Comparison of ENCODE assay signal across 17 cellular contexts in genomic region chr5:10556893-10557746, GRCh38. TPM values are rescaled to one million over a fixed set of nuclear protein-coding genes. Genes with fewer than 3 reads are reported as not detected.
DNase-seq lines count a peak whose midpoint lies in the region; ATAC-seq, FAIRE-seq and TF ChIP-seq lines count a peak whose summit lies in the region.
"Had no signal": no experiment of that assay in that cellular context is flagged by ENCODE, and none has a peak within 500 bp of the region (broad histone marks: within the 10 kb centered on the region; RNA-seq: fewer than 3 reads in every experiment).

No MANE protein-coding gene starts in this region.

- TF ChIP-seq CTCF in OCI-LY7 (conservative IDR thresholded peaks at IDR 0.05; ENCODE audit: low read length) (no peak), endothelial cell of umbilical vein (IDR thresholded peaks at IDR 0.05; ENCODE audit: extremely low read depth in 1 of 2, insufficient read depth in 1 of 2, low read depth in 1 of 2, low read length in 2 of 2) (no peak), nephron progenitor cell (IDR thresholded peaks at IDR 0.05) (no peak)

- H3K9me3 ChIP-seq in OCI-LY7 (ENCODE audit: low read length) (no peaks in the 10 kb centered on the region), endothelial cell of umbilical vein (replicated peaks; ENCODE audit: control insufficient read depth, insufficient read depth, low read length) (no peaks in the 10 kb centered on the region)
- no peaks in the 10 kb centered on the region for H3K9me3 ChIP-seq in CD8-positive, alpha-beta memory T cell (ENCODE audit: low read length)

- no peak overlapping the region for H3K4me3 Mint-ChIP-seq in nephron progenitor cell
- H3K4me3 Mint-ChIP-seq in CD8-positive, alpha-beta memory T cell: no peak overlapping the region
- H3K4me3 Mint-ChIP-seq: activated naive CD4-positive, alpha-beta T cell treated with anti-CD3 and anti-CD28 coated beads, Interleukin-2, amount 50 U/mL, for 24 hours; T-cell had no signal

- H3K4me3 ChIP-seq in OCI-LY7 (ENCODE audit: low read depth, low read length, poor library complexity, severe bottlenecking) (no peak overlapping the region), endothelial cell of umbilical vein (replicated peaks in 1 of 3; ENCODE audit: insufficient read depth in 1 of 3, low read depth in 1 of 3, low read length in 3 of 3) (no peak overlapping the region)
- no peak overlapping the region for H3K4me3 ChIP-seq in CD8-positive, alpha-beta memory T cell (ENCODE audit: low read length)

- H3K36me3 ChIP-seq in OCI-LY7 (ENCODE audit: insufficient read depth, low read length): no peaks in the 10 kb centered on the region
- no peaks in the 10 kb centered on the region for H3K36me3 ChIP-seq in endothelial cell of umbilical vein (ENCODE audit: control insufficient read depth in 2 of 2, extremely low read depth in 1 of 2, insufficient read depth in 2 of 2, low read length in 2 of 2)
- no peaks in the 10 kb centered on the region for H3K36me3 ChIP-seq in CD8-positive, alpha-beta memory T cell (ENCODE audit: insufficient read depth, low read length)

- H4K20me1 ChIP-seq in OCI-LY7 (ENCODE audit: insufficient read depth, low read length) (no peaks in the 10 kb centered on the region), endothelial cell of umbilical vein (replicated peaks; ENCODE audit: control insufficient read depth, extremely low read depth, insufficient read depth, low read length) (no peaks in the 10 kb centered on the region)

- H3K4me2 ChIP-seq in OCI-LY7 (ENCODE audit: low read length): peak overlapping the region; percentile 61
- no peak overlapping the region for H3K4me2 ChIP-seq in endothelial cell of umbilical vein (ENCODE audit: insufficient read depth, low read length)

- no peaks in the 10 kb centered on the region for H3K9me3 Mint-ChIP-seq in nephron progenitor cell
- H3K9me3 Mint-ChIP-seq in CD8-positive, alpha-beta memory T cell: no peaks in the 10 kb centered on the region
- H3K9me3 Mint-ChIP-seq: activated naive CD4-positive, alpha-beta T cell treated with anti-CD3 and anti-CD28 coated beads, Interleukin-2, amount 50 U/mL, for 24 hours; T-cell had no signal

- POLR2A ChIA-PET in OCI-LY7 (lab: Charles Lee) (interaction anchor here (0.8 to 1.5 kb wide), 3 partner anchors 9 to 51 kb away, joined by 3 to 5 read pairs (median 3); no protein-coding TSS in a partner anchor), endothelial cell of umbilical vein (lab: Charles Lee) (no interaction called here)
- POLR2A ChIA-PET in CD8-positive, alpha-beta memory T cell (lab: Charles Lee): no interaction called here

- no peaks in the 10 kb centered on the region for H3K9me1 ChIP-seq in endothelial cell of umbilical vein (replicated peaks; ENCODE audit: control insufficient read depth, extremely low read depth, insufficient read depth, low read length)

- BruUV-seq in OCI-LY7 (replicated peaks; lab: Mats Ljungman, UMichigan) (no TSS peak), endothelial cell of umbilical vein (replicated peaks; lab: Mats Ljungman, UMichigan) (no TSS peak)

- no peaks in the 10 kb centered on the region for H3K27me3 ChIP-seq in endothelial cell of umbilical vein (ENCODE audit: control insufficient read depth in 2 of 2, insufficient read depth in 2 of 2, low read length in 2 of 2)
- H3K27me3 ChIP-seq in CD8-positive, alpha-beta memory T cell (ENCODE audit: insufficient read depth, low read length, poor library complexity, severe bottlenecking): peaks cover 4% of the 10 kb centered on the region

- ATAC-seq in GM18867 (IDR thresholded peaks at IDR 0.05; ENCODE audit: unreplicated experiment): no peak
- ATAC-seq: T-cell had no signal

- intact Hi-C loops in OCI-LY7 (cut with micrococcal nuclease; ENCODE audit: unreplicated experiment) (no loop called here), endothelial cell of umbilical vein (cut with micrococcal nuclease) (no loop called here)

- H3K4me1 Mint-ChIP-seq in nephron progenitor cell: peaks cover 14% of the 10 kb centered on the region
- H3K4me1 Mint-ChIP-seq in CD8-positive, alpha-beta memory T cell: peaks cover 6 to 14% (median 10%) of the 10 kb centered on the region in 3 donors

- H3K27ac Mint-ChIP-seq in nephron progenitor cell: no peak overlapping the region
- peak overlapping the region in 1 of 8 donors; percentile 21 for H3K27ac Mint-ChIP-seq in CD8-positive, alpha-beta memory T cell
- H3K27ac Mint-ChIP-seq: activated naive CD4-positive, alpha-beta T cell treated with anti-CD3 and anti-CD28 coated beads, Interleukin-2, amount 50 U/mL, for 24 hours had no signal

- H2AFZ ChIP-seq in OCI-LY7 (ENCODE audit: low read length) (peak overlapping the region; percentile 11; the same call in 1 of the 2 replicates), endothelial cell of umbilical vein (ENCODE audit: low read depth, low read length) (peak overlapping the region; percentile 1)

- H3K9me2 ChIP-seq in OCI-LY7 (ENCODE audit: insufficient read depth, low read length): no peaks in the 10 kb centered on the region

- H3K27ac ChIP-seq in OCI-LY7 (ENCODE audit: low read depth, low read length, poor library complexity, severe bottlenecking) (no peak overlapping the region), endothelial cell of umbilical vein (ENCODE audit: insufficient read depth, low read depth, low read length) (no peak overlapping the region)
- no peak overlapping the region for H3K27ac ChIP-seq in CD8-positive, alpha-beta memory T cell (ENCODE audit: low read depth, low read length)

- H3K27me3 Mint-ChIP-seq in nephron progenitor cell (ENCODE audit: low read depth, poor library complexity): peaks cover 58% of the 10 kb centered on the region
- H3K27me3 Mint-ChIP-seq in CD8-positive, alpha-beta memory T cell: peaks cover 7 to 29% of the 10 kb centered on the region in 2 donors

- DNase-seq in GM12891 (ENCODE audit: insufficient read length, low spot score) (no peak), OCI-LY7 (ENCODE audit: low spot score) (no peak), endothelial cell of umbilical vein (ENCODE audit: low read depth, low spot score) (no peak), renal cortical epithelial cell (ENCODE audit: low read depth) (peak; percentile 46), glomerular visceral epithelial cell (ENCODE audit: extremely low spot score) (no peak), nephron progenitor cell (no peak)
- no peak for DNase-seq in CD8-positive, alpha-beta memory T cell
- DNase-seq: activated CD4-positive, CD25-positive, alpha-beta regulatory T cell treated with anti-CD3 and anti-CD28 coated beads, Interleukin-2, amount 50 U/mL, for 72 hours; activated CD8-positive, alpha-beta memory T cell treated with anti-CD3 and anti-CD28 coated beads, Interleukin-2, amount 50 U/mL, for 48 hours; effector CD4-positive, alpha-beta T cell; NCI-H2029 treated with DMSO at 0.1 percent for 48 hours; NCI-H526 treated with DMSO at 0.1 percent for 48 hours; occipital lobe; stimulated activated naive CD4-positive, alpha-beta T cell treated with Interleukin-2 at 50 U/mL for 16 hours; T-cell had no signal

- no peak overlapping the region for H3K9ac ChIP-seq in endothelial cell of umbilical vein (replicated peaks; ENCODE audit: extremely low read depth, insufficient read depth, low read length)

- dilution Hi-C loops in endothelial cell of umbilical vein (cut with MboI; ENCODE audit: extremely low pct_ligation_motif_present, low sequenced_read_pairs): no loop called here

- no peaks in the 10 kb centered on the region for H3K79me2 ChIP-seq in OCI-LY7 (ENCODE audit: insufficient read depth, low read depth, low read length)
- H3K79me2 ChIP-seq in endothelial cell of umbilical vein (ENCODE audit: control insufficient read depth, insufficient read depth, low read length): no peaks in the 10 kb centered on the region

- peaks cover 41% of the 10 kb centered on the region for H3K4me1 ChIP-seq in OCI-LY7 (ENCODE audit: insufficient read depth, low read length, poor library complexity, severe bottlenecking)
- peaks cover 16% of the 10 kb centered on the region for H3K4me1 ChIP-seq in endothelial cell of umbilical vein (ENCODE audit: control insufficient read depth, extremely low read depth, insufficient read depth, low read length)
- H3K4me1 ChIP-seq in CD8-positive, alpha-beta memory T cell (ENCODE audit: insufficient read depth, low read length): peaks cover 5% of the 10 kb centered on the region

- TF ChIP-seq POLR2A in GM12891 (IDR thresholded peaks at IDR 0.05; ENCODE audit: low read depth, low read length) (no peak), endothelial cell of umbilical vein (IDR thresholded peaks at IDR 0.05; ENCODE audit: low read depth, low read length) (no peak)

- CTCF ChIA-PET in OCI-LY7 (lab: Charles Lee; ENCODE audit: unreplicated experiment): interaction anchor here (1.2 kb wide), 1 partner anchor 11 kb away, joined by 3 read pairs; no protein-coding TSS in a partner anchor
- CTCF ChIA-PET in endothelial cell of umbilical vein (lab: Charles Lee): interaction anchor here (0.6 to 1.3 kb wide), 4 partner anchors 15 to 70 kb away, joined by 4 to 6 read pairs (median 5); no protein-coding TSS in a partner anchor
- CTCF ChIA-PET in CD8-positive, alpha-beta memory T cell (lab: Charles Lee): interaction anchor here (2.1 kb wide), 1 partner anchor 70 kb away, joined by 4 read pairs; no protein-coding TSS in a partner anchor

- H3K36me3 Mint-ChIP-seq in nephron progenitor cell (ENCODE audit: low read depth): no peaks in the 10 kb centered on the region
- H3K36me3 Mint-ChIP-seq in CD8-positive, alpha-beta memory T cell: no peaks in the 10 kb centered on the region
- H3K36me3 Mint-ChIP-seq: activated naive CD4-positive, alpha-beta T cell treated with anti-CD3 and anti-CD28 coated beads, Interleukin-2, amount 50 U/mL, for 24 hours; T-cell had no signal

- peak; percentile 72 for FAIRE-seq in GM12891 (lab: Jason Lieb, UNC)
- no peak for FAIRE-seq in endothelial cell of umbilical vein (lab: Jason Lieb, UNC)

TF ChIP-seq in GM12891, 5 proteins besides CTCF, POLR2A, EP300 and RAD21 (continues in another document):
- TF ChIP-seq PAX5 (IDR thresholded peaks at IDR 0.05; ENCODE audit: insufficient read depth, low read length, severe bottlenecking): no peak

RNA-seq across cellular contexts. Expression of gene ANKRD33B, which starts 6.8 kb away (rescaled TPM):
- 27.9 TPM for polyA plus RNA-seq in GM12891 (2012; ENCODE audit: low read depth, missing spikeins)
- total RNA-seq in OCI-LY7 (2014; rRNA removed; shearing (Covaris generic)): 5.6 TPM in 2 replicates
- 10.1 and 11.4 TPM in 2 replicates for total RNA-seq in OCI-LY7 (2022)
- 4.4 and 5.4 TPM in 2 replicates for total RNA-seq in endothelial cell of umbilical vein
- polyA plus RNA-seq in endothelial cell of umbilical vein: 2.0 and 2.4 TPM in 2 replicates
- 1.8 and 2.0 TPM in 2 replicates for polyA plus RNA-seq in endothelial cell of umbilical vein (2011; cell fraction: cytosol; rRNA removed)
- polyA plus RNA-seq in endothelial cell of umbilical vein (2011; cell fraction: nucleus; rRNA removed): 5.4 and 6.0 TPM in 2 replicates
- polyA plus RNA-seq in endothelial cell of umbilical vein (2012): 3.8 and 4.0 TPM in 2 replicates
- polyA minus RNA-seq in endothelial cell of umbilical vein: 7.7 and 8.4 TPM in 2 replicates
- polyA minus RNA-seq in endothelial cell of umbilical vein (2011; cell fraction: cytosol; rRNA and poly(A)+ RNA removed): 8.7 TPM
- 6.5 and 8.6 TPM in 2 replicates for polyA minus RNA-seq in endothelial cell of umbilical vein (2011; cell fraction: nucleus; rRNA and poly(A)+ RNA removed)
- total RNA-seq in renal cortical epithelial cell: 8.2 and 32.9 TPM in 2 replicates
- 10 to 100 TPM; 29.6 to 32.7 TPM for total RNA-seq in CD8-positive, alpha-beta memory T cell
- polyA plus RNA-seq in CD8-positive, alpha-beta memory T cell: 0.06 TPM
